9 cellular contexts compared by ENCODE assay signal in the genomic region with DNA sequence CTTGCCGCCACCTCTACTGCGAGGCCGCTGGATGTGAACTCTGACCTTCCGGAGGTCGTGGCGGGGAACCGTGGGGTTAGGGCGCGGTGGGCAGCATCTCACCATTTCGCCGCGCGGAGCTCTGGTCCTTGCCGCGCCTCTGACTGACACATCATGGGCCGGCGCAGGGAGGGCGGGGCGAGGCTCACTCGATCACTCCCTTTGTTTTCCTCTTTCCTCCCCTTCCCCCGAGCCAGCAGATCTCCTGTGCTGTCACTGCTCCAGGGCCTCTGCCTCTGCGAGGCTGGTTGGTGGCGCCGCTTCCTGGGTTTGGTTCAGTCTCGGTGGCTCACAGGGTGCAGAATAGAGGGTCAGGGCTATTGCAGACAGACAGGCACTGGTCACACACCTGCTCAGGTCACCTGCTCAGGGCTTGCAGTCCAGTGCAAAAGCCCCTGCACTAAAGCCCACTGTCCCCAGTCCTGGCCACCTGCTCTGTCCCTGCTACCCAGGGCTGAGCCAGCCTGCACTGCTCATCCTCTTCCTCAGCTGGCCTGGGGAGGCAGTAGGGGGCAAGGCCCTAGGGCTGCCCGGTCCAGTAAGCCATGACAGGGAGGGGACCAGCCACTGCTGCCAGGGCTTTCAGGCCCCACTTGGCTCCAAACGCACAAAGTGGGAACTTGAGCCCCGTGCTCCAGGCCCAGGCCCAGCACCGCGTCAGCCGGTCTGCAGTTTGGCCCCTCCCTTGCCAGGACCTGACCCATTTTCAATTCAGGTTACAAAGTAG. TPM values are rescaled to one million over a fixed set of nuclear protein-coding genes. Genes with fewer than 3 reads are reported as not detected.
DNase-seq lines count a peak whose midpoint lies in the region; ATAC-seq, FAIRE-seq and TF ChIP-seq lines count a peak whose summit lies in the region.
"Had no signal": no experiment of that assay in that cellular context is flagged by ENCODE, and none has a peak within 500 bp of the region (broad histone marks: within the 10 kb centered on the region; RNA-seq: fewer than 3 reads in every experiment).

No MANE protein-coding gene starts in this region.

- no peak for FAIRE-seq in HTR-8/SVneo (lab: Jason Lieb, UNC)

- intact Hi-C loops in left ventricle myocardium inferior (cut with micrococcal nuclease): no loop called here

- no peaks in the 10 kb centered on the region for H3K9me3 Mint-ChIP-seq in activated naive CD8-positive, alpha-beta T cell treated with anti-CD3 and anti-CD28 coated beads, Interleukin-2, amount 50 U/mL, for 24 hours
- H3K9me3 Mint-ChIP-seq in progenitor cell of endocrine pancreas (ENCODE audit: low read depth): no peaks in the 10 kb centered on the region

- H3K36me3 ChIP-seq in H7 (replicated peaks; ENCODE audit: control insufficient read depth, insufficient read depth, low read length): peaks cover 7% of the 10 kb centered on the region
- H3K36me3 ChIP-seq in left ventricle myocardium inferior: peaks cover 9% of the 10 kb centered on the region
- H3K36me3 ChIP-seq: SJCRH30 had no signal

- H3K9me3 ChIP-seq in left ventricle myocardium inferior (replicated peaks): no peaks in the 10 kb centered on the region
- H3K9me3 ChIP-seq: SJCRH30 had no signal

- no peaks in the 10 kb centered on the region for H3K27me3 ChIP-seq in H7 (ENCODE audit: control insufficient read depth, insufficient read depth, low read length)
- H3K27me3 ChIP-seq in left ventricle myocardium inferior (ENCODE audit: low read depth): no peaks in the 10 kb centered on the region
- H3K27me3 ChIP-seq: SJCRH30 had no signal

- peak overlapping the region; percentile 59 for H3K27ac ChIP-seq in left ventricle myocardium inferior (replicated peaks)
- H3K27ac ChIP-seq: SJCRH30 had no signal

- DNase-seq in H7: peak; percentile 97
- no peak for DNase-seq in activated naive CD8-positive, alpha-beta T cell treated with anti-CD3 and anti-CD28 coated beads, Interleukin-2, amount 50 U/mL, for 24 hours
- DNase-seq in left ventricle myocardium inferior: peak; percentile 37
- DNase-seq in progenitor cell of endocrine pancreas (ENCODE audit: low spot score, unreplicated experiment): no peak
- DNase-seq in SHP77 treated with DMSO at 0.1 percent for 48 hours (lab: John Stamatoyannopoulos, UW): no peak
- no peak for DNase-seq in HTR-8/SVneo (ENCODE audit: insufficient read length, low spot score)
- DNase-seq: SJCRH30 had no signal

- H3K4me1 ChIP-seq in left ventricle myocardium inferior: peaks cover 60% of the 10 kb centered on the region
- H3K4me1 ChIP-seq: SJCRH30 had no signal

- no peak for TF ChIP-seq CTCF in left ventricle myocardium inferior (IDR thresholded peaks at IDR 0.05; ENCODE audit: borderline replicate concordance)
- TF ChIP-seq CTCF in progenitor cell of endocrine pancreas (IDR thresholded peaks at IDR 0.05; ENCODE audit: unreplicated experiment): no peak

- ATAC-seq in activated naive CD8-positive, alpha-beta T cell treated with anti-CD3 and anti-CD28 coated beads, Interleukin-2, amount 50 U/mL, for 24 hours: no peak
- ATAC-seq in HG03457 (IDR thresholded peaks at IDR 0.05; ENCODE audit: unreplicated experiment) (no peak), GM19395 (IDR thresholded peaks at IDR 0.05; ENCODE audit: unreplicated experiment) (no peak)

- H3K4me1 Mint-ChIP-seq in activated naive CD8-positive, alpha-beta T cell treated with anti-CD3 and anti-CD28 coated beads, Interleukin-2, amount 50 U/mL, for 24 hours: peaks cover 30% of the 10 kb centered on the region
- peaks cover 22% of the 10 kb centered on the region for H3K4me1 Mint-ChIP-seq in progenitor cell of endocrine pancreas (ENCODE audit: low read depth)

- no peak overlapping the region for H3K4me3 Mint-ChIP-seq in activated naive CD8-positive, alpha-beta T cell treated with anti-CD3 and anti-CD28 coated beads, Interleukin-2, amount 50 U/mL, for 24 hours
- no peak overlapping the region for H3K4me3 Mint-ChIP-seq in progenitor cell of endocrine pancreas (ENCODE audit: low read depth)

- peaks cover 11% of the 10 kb centered on the region for H3K36me3 Mint-ChIP-seq in activated naive CD8-positive, alpha-beta T cell treated with anti-CD3 and anti-CD28 coated beads, Interleukin-2, amount 50 U/mL, for 24 hours (ENCODE audit: low read depth)
- no peaks in the 10 kb centered on the region for H3K36me3 Mint-ChIP-seq in progenitor cell of endocrine pancreas (ENCODE audit: insufficient read depth)

- H3K4me3 ChIP-seq in H7 (ENCODE audit: insufficient read depth, low read depth, low read length) (no peak overlapping the region; the same call in 1 of the 2 replicates), left ventricle myocardium inferior (peak overlapping the region; percentile 24)
- H3K4me3 ChIP-seq: SJCRH30 had no signal

- peak overlapping the region; percentile 71 for H3K27ac Mint-ChIP-seq in activated naive CD8-positive, alpha-beta T cell treated with anti-CD3 and anti-CD28 coated beads, Interleukin-2, amount 50 U/mL, for 24 hours
- peak overlapping the region; percentile 78 for H3K27ac Mint-ChIP-seq in progenitor cell of endocrine pancreas

- H3K27me3 Mint-ChIP-seq in activated naive CD8-positive, alpha-beta T cell treated with anti-CD3 and anti-CD28 coated beads, Interleukin-2, amount 50 U/mL, for 24 hours: no peaks in the 10 kb centered on the region
- no peaks in the 10 kb centered on the region for H3K27me3 Mint-ChIP-seq in progenitor cell of endocrine pancreas

RNA-seq across cellular contexts. Expression of gene PISD, which starts 36.2 kb away (rescaled TPM):
- 70.2 and 72.6 TPM in 2 replicates for total RNA-seq in H7 (2014; rRNA removed; shearing (Covaris generic))
- 18.1 TPM for total RNA-seq in left ventricle myocardium inferior
- 46.6 and 49.6 TPM in 2 replicates for total RNA-seq in progenitor cell of endocrine pancreas

Comparison
In these comparisons a context has a peak if more than half of its experiments do, and no peak if none do; other contexts are left out.
1. DNase-seq: peak in H7 (single experiment) and left ventricle myocardium inferior (single experiment); none in activated naive CD8-positive, alpha-beta T cell treated with anti-CD3 and anti-CD28 coated beads, Interleukin-2, amount 50 U/mL, for 24 hours (single experiment), progenitor cell of endocrine pancreas (single experiment), SHP77 treated with DMSO at 0.1 percent for 48 hours (single experiment) and HTR-8/SVneo (single experiment).